Comparison of ENCODE assay signal across 8 cellular contexts in genomic region chr1:53837924-53838653, GRCh38. TPM values are rescaled to one million over a fixed set of nuclear protein-coding genes. Genes with fewer than 3 reads are reported as not detected.
DNase-seq lines count a peak whose midpoint lies in the region; ATAC-seq, FAIRE-seq and TF ChIP-seq lines count a peak whose summit lies in the region.

Gene NDC1 (minus strand): TSS chr1:53838296. CDS start chr1:53838261, 35 bp downstream.

- peak; percentile 89 for ATAC-seq in HG02852 (IDR thresholded peaks at IDR 0.05; ENCODE audit: unreplicated experiment)
- ATAC-seq in upper lobe of left lung (ENCODE audit: low FRiP score in 2 of 2), result peak; percentile 99

- H3K36me3 ChIP-seq in adrenal gland (replicated peaks in 1 of 2) (no peaks in the 10 kb centered on the region), upper lobe of left lung (no peaks in the 10 kb centered on the region)

- no peaks in the 10 kb centered on the region for H3K27me3 ChIP-seq in adrenal gland
- no peaks in the 10 kb centered on the region for H3K27me3 ChIP-seq in upper lobe of left lung

- H3K27ac ChIP-seq in adrenal gland, result peak within 1 kb of the TSS; percentile 86 to 99 (median 95)
- H3K27ac ChIP-seq in upper lobe of left lung, result peak within 1 kb of the TSS; percentile 95 to 99 (median 98)

- FAIRE-seq in GM12892 (lab: Jason Lieb, UNC), result peak; percentile 98

- DNase-seq in GM12892 (ENCODE audit: insufficient read length) (peak; percentile 60), NCI-H146 (lab: John Stamatoyannopoulos, UW) (peak; percentile 98), T-helper 1 cell (peak; percentile 76 to 96 (median 84)), adrenal gland (peak; percentile 90 to 95 (median 93)), cardiac septum (ENCODE audit: low spot score) (peak; percentile 93), pons (ENCODE audit: low spot score) (peak; percentile 99), upper lobe of left lung (peak; percentile 92 to 96)

- intact Hi-C loops in adrenal gland (cut with DNase I), result no loop called here
- intact Hi-C loops in cardiac septum (cut with DNase I), result loop anchor here (1.0 to 5.0 kb wide), 2 partner anchors 215 to 924 kb away; partner anchors contain the start of genes PARS2, TCEANC2 and TMEM59

- TF ChIP-seq POLR2A in GM12892 (IDR thresholded peaks at IDR 0.05; ENCODE audit: low read depth, low read length), result peak; percentile 85
- TF ChIP-seq POLR2A in adrenal gland (IDR thresholded peaks at IDR 0.05), result peak; percentile 19 to 63
- peak in 1 of 4 donors; percentile 58 for TF ChIP-seq POLR2A in upper lobe of left lung (IDR thresholded peaks at IDR 0.05)

- TF ChIP-seq EP300 in upper lobe of left lung (IDR thresholded peaks at IDR 0.05), result no peak

- H3K9me3 ChIP-seq in adrenal gland (replicated peaks in 1 of 3), result no peaks in the 10 kb centered on the region
- H3K9me3 ChIP-seq in upper lobe of left lung, result peaks cover 0 to 9% (median 7%) of the 10 kb centered on the region in 4 donors

- peak within 1 kb of the TSS; percentile 40 to 98 (median 70) for H3K4me3 ChIP-seq in adrenal gland
- H3K4me3 ChIP-seq in upper lobe of left lung, result peak within 1 kb of the TSS; percentile 91 to 99 (median 96)

- WGBS in adrenal gland, 4 donors, result 0% methylated on average over 16 to 59 of the region's 59 CpGs
- WGBS in upper lobe of left lung, 2 donors, result 1% methylated on average over 18 to 28 of the region's 59 CpGs

- peak in 3 of 6 experiments; percentile 10 to 31 (median 25) for TF ChIP-seq CTCF in adrenal gland (IDR thresholded peaks at IDR 0.05)
- TF ChIP-seq CTCF in upper lobe of left lung (IDR thresholded peaks at IDR 0.05), result peak in 1 of 6 experiments; percentile 39

- H3K4me1 ChIP-seq in adrenal gland (replicated peaks in 1 of 2), result peaks cover 4 to 9% of the 10 kb centered on the region in 2 donors
- peaks cover 7 to 11% (median 9%) of the 10 kb centered on the region in 4 donors for H3K4me1 ChIP-seq in upper lobe of left lung

RNA-seq across cellular contexts. Expression of gene NDC1, which starts in this region (rescaled TPM):
- polyA plus RNA-seq in GM12892 (2012; ENCODE audit: missing spikeins), result 19.7 TPM
- 10 to 100 TPM in 6 of 8 donors, 1 to 10 TPM in 2; 8.2 to 13.7 (median 10.4) TPM for total RNA-seq in adrenal gland
- polyA plus RNA-seq in adrenal gland, result 10 to 100 TPM in 1 of 3 donors, 1 to 10 TPM in 2; 2.9 to 12.7 (median 3.0) TPM
- 6.0 TPM for total RNA-seq in cardiac septum
- total RNA-seq in upper lobe of left lung, result 10 to 100 TPM in 1 of 6 donors, 1 to 10 TPM in 5; 1.2 to 10.9 (median 8.2) TPM

Comparison
In these comparisons a context has a peak if more than half of its experiments do, and no peak if none do; other contexts are left out.
1. Peak in every context shown above with its lines: DNase-seq, ATAC-seq, H3K4me3 ChIP-seq and H3K27ac ChIP-seq.